In genomic region chr4:95929448-95930064, GRCh38 we compare ENCODE assay signal across 25 cellular contexts.
A peak's percentile ranks its signal among the peaks of the same experiment; 100 is the strongest.
DNase-seq lines count a peak whose midpoint lies in the region; ATAC-seq lines count a peak whose summit lies in the region.
"Had no signal": no experiment of that assay in that cellular context is flagged by ENCODE, and none has a peak within 500 bp of the region (broad histone marks: within the 10 kb centered on the region; RNA-seq: fewer than 3 reads in every experiment).

No MANE protein-coding gene starts in this region.

- no peak overlapping the region for H3K4me3 ChIP-seq in Karpas-422 (ENCODE audit: low read length)
- H3K4me3 ChIP-seq: tibial nerve had no signal

- no peaks in the 10 kb centered on the region for H3K79me2 ChIP-seq in Karpas-422 (ENCODE audit: low read length)

- no peaks in the 10 kb centered on the region for H4K20me1 ChIP-seq in Karpas-422 (ENCODE audit: insufficient read depth, low read depth, low read length)

- H3K27me3 ChIP-seq in Karpas-422 (ENCODE audit: low read length): no peaks in the 10 kb centered on the region
- H3K27me3 ChIP-seq: BE2C, tibial nerve had no signal

- peaks cover 19% of the 10 kb centered on the region for H3K9me3 ChIP-seq in Karpas-422 (ENCODE audit: low read length)

- no peak overlapping the region for H2AFZ ChIP-seq in Karpas-422 (ENCODE audit: low read length)

- H3K4me1 ChIP-seq in Karpas-422 (ENCODE audit: low read length): no peaks in the 10 kb centered on the region
- H3K4me1 ChIP-seq: BE2C, Caco-2, tibial nerve had no signal

- ATAC-seq in HG03139 (IDR thresholded peaks at IDR 0.05; ENCODE audit: unreplicated experiment): no peak
- ATAC-seq: effector memory CD8-positive, alpha-beta T cell; right cardiac atrium; SK-N-SH treated with all-trans-retinoic acid at 6 μM for 48 hours; stimulated activated naive CD8-positive, alpha-beta T cell treated with anti-CD3 and anti-CD28 coated beads, Interleukin-15, amount 100 ng/mL, for 72 hours had no signal

- no peaks in the 10 kb centered on the region for H3K9me2 ChIP-seq in Karpas-422 (replicated peaks; ENCODE audit: insufficient read depth, low read length)

- DNase-seq in DMS53 (lab: John Stamatoyannopoulos, UW) (peak; percentile 36), DMS53 treated with DMSO at 0.1 percent for 48 hours (lab: John Stamatoyannopoulos, UW; ENCODE audit: unreplicated experiment) (no peak), Karpas-422 (peak; percentile 41), astrocyte of the hippocampus (ENCODE audit: low read depth, low spot score) (peak; percentile 4), myocyte (ENCODE audit: low read depth) (peak; percentile 13), activated T-cell treated with anti-CD3 and anti-CD28 coated beads for 4 hours (no peak), kidney glomerular epithelial cell (lab: John Stamatoyannopoulos, UW) (no peak)
- DNase-seq: activated CD8-positive, alpha-beta memory T cell treated with anti-CD3 and anti-CD28 coated beads, Interleukin-2, amount 50 U/mL, for 4 hours; activated naive CD8-positive, alpha-beta T cell treated with anti-CD3 and anti-CD28 coated beads for 36 hours; BE2C; Caco-2; effector memory CD8-positive, alpha-beta T cell; glutamatergic neuron; HCEC 1CT; MV-4-11; naive B cell; NCI-H187; NCI-H345; NK-92 treated with Interleukin-12 subunit alpha and Interleukin-12 subunit beta, amount 100 ng/mL, for 24 hours; right cardiac atrium; stimulated activated naive CD8-positive, alpha-beta T cell treated with anti-CD3 and anti-CD28 coated beads, Interleukin-15, amount 100 ng/mL, for 72 hours; WERI-Rb-1 had no signal

- H3K4me2 ChIP-seq in Karpas-422 (ENCODE audit: low read depth, low read length, poor library complexity, severe bottlenecking): no peak overlapping the region

- H3K27ac ChIP-seq in Karpas-422 (ENCODE audit: low read length): no peak overlapping the region
- H3K27ac ChIP-seq: tibial nerve, WERI-Rb-1 had no signal

- H3K9ac ChIP-seq in Karpas-422 (ENCODE audit: low read length): no peak overlapping the region

- H3K36me3 ChIP-seq in Karpas-422 (ENCODE audit: insufficient read depth, low read length): no peaks in the 10 kb centered on the region
- H3K36me3 ChIP-seq: BE2C, tibial nerve, WERI-Rb-1 had no signal

Comparison
In these comparisons a context has a peak if more than half of its experiments do, and no peak if none do; other contexts are left out.
1. DNase-seq: peak in DMS53 (single experiment), Karpas-422 (single experiment), astrocyte of the hippocampus (single experiment) and myocyte (single experiment); none in DMS53 treated with DMSO at 0.1 percent for 48 hours (single experiment), activated T-cell treated with anti-CD3 and anti-CD28 coated beads for 4 hours (single experiment) and kidney glomerular epithelial cell (single experiment).